ENCODE assay signal across 10 cellular contexts in genomic region chr7:123746055-123746454, GRCh38. TPM values are rescaled to one million over a fixed set of nuclear protein-coding genes. Genes with fewer than 3 reads are reported as not detected.
DNase-seq lines count a peak whose midpoint lies in the region; ATAC-seq and TF ChIP-seq lines count a peak whose summit lies in the region.
"Had no signal": no experiment of that assay in that cellular context is flagged by ENCODE, and none has a peak within 500 bp of the region (broad histone marks: within the 10 kb centered on the region; RNA-seq: fewer than 3 reads in every experiment).

No MANE protein-coding gene starts in this region.

- H3K9me3 Mint-ChIP-seq in activated naive CD4-positive, alpha-beta T cell treated with anti-CD3 and anti-CD28 coated beads, Interleukin-2, amount 10 ng/mL, durations not matched to agents 7 days and 5 days = no peaks in the 10 kb centered on the region
- H3K9me3 Mint-ChIP-seq in WTC11 = no peaks in the 10 kb centered on the region

- peak overlapping the region; percentile 95 for H3K4me3 Mint-ChIP-seq in activated naive CD4-positive, alpha-beta T cell treated with anti-CD3 and anti-CD28 coated beads, Interleukin-2, amount 10 ng/mL, durations not matched to agents 7 days and 5 days
- peak overlapping the region; percentile 97 for H3K4me3 Mint-ChIP-seq in WTC11

- no peak for ATAC-seq in WTC11
- no peak for ATAC-seq in thoracic aorta (ENCODE audit: insufficient number of reproducible peaks, low FRiP score, low read depth)
- ATAC-seq in HG03196 (IDR thresholded peaks at IDR 0.05; ENCODE audit: unreplicated experiment) = no peak

- H3K27me3 Mint-ChIP-seq in activated naive CD4-positive, alpha-beta T cell treated with anti-CD3 and anti-CD28 coated beads, Interleukin-2, amount 10 ng/mL, durations not matched to agents 7 days and 5 days = peaks cover 5% of the 10 kb centered on the region
- no peaks in the 10 kb centered on the region for H3K27me3 Mint-ChIP-seq in WTC11 (ENCODE audit: low read depth)

- peak overlapping the region; percentile 86 for H3K4me3 ChIP-seq in iPS-15b (ENCODE audit: low read depth, low read length)
- peak overlapping the region; percentile 35 for H3K4me3 ChIP-seq in thoracic aorta
- H3K4me3 ChIP-seq in Peyer's patch = peak overlapping the region in 1 of 4 donors; percentile 74

- no peak overlapping the region for H3K27ac Mint-ChIP-seq in activated naive CD4-positive, alpha-beta T cell treated with anti-CD3 and anti-CD28 coated beads, Interleukin-2, amount 10 ng/mL, durations not matched to agents 7 days and 5 days
- H3K27ac Mint-ChIP-seq in WTC11 = peak overlapping the region; percentile 98

- H3K36me3 ChIP-seq in iPS-15b (ENCODE audit: control insufficient read depth, insufficient read depth, low read length) (no peaks in the 10 kb centered on the region), thoracic aorta (no peaks in the 10 kb centered on the region), Peyer's patch (no peaks in the 10 kb centered on the region)

- H3K9me3 ChIP-seq in iPS-15b (ENCODE audit: control insufficient read depth, insufficient read depth, low read length) = no peaks in the 10 kb centered on the region
- no peaks in the 10 kb centered on the region for H3K9me3 ChIP-seq in thoracic aorta
- no peaks in the 10 kb centered on the region for H3K9me3 ChIP-seq in Peyer's patch

- DNase-seq in activated naive CD4-positive, alpha-beta T cell treated with anti-CD3 and anti-CD28 coated beads, Interleukin-2, amount 10 ng/mL, durations not matched to agents 7 days and 5 days = no peak
- no peak for DNase-seq in activated naive CD4-positive, alpha-beta T cell (lab: John Stamatoyannopoulos, UW)
- DNase-seq in WTC11 (ENCODE audit: low spot score) = no peak
- DNase-seq in thoracic aorta (ENCODE audit: low spot score) = no peak
- DNase-seq in NCI-H1694 treated with DMSO at 0.1 percent for 48 hours (lab: John Stamatoyannopoulos, UW) = no peak
- DNase-seq in Peyer's patch = no peak
- DNase-seq: DMS 273 treated with DMSO at 0.1 percent for 48 hours, NCI-H1105 had no signal

- no peak for TF ChIP-seq POLR2A in Peyer's patch (IDR thresholded peaks at IDR 0.05)

- POLR2A ChIA-PET in WTC11 (lab: Charles Lee) = interaction anchor here (0.6 kb wide), 1 partner anchor 44 kb away, joined by 3 read pairs; no protein-coding TSS in a partner anchor

- peak overlapping the region; percentile 50 for H3K9ac ChIP-seq in iPS-15b (ENCODE audit: low read depth, low read length)

- peaks cover 16% of the 10 kb centered on the region for H3K4me1 ChIP-seq in iPS-15b (ENCODE audit: control insufficient read depth, insufficient read depth, low read length)
- H3K4me1 ChIP-seq in thoracic aorta (ENCODE audit: control insufficient read depth in 1 of 2, low read depth in 2 of 2) = peaks cover 46 to 60% of the 10 kb centered on the region in 2 donors
- peaks cover 0 to 52% (median 14%) of the 10 kb centered on the region in 4 donors for H3K4me1 ChIP-seq in Peyer's patch

- CTCF ChIA-PET in activated naive CD4-positive, alpha-beta T cell treated with anti-CD3 and anti-CD28 coated beads, Interleukin-2, amount 10 ng/mL, durations not matched to agents 7 days and 5 days (lab: Charles Lee) = interaction anchor here (0.6 to 1.0 kb wide), 2 partner anchors 31 to 1181 kb away, joined by 3 read pairs; no protein-coding TSS in a partner anchor
- CTCF ChIA-PET in WTC11 (lab: Charles Lee) = interaction anchor here (0.7 to 1.4 kb wide), 3 partner anchors 45 to 121 kb away, joined by 3 read pairs; no protein-coding TSS in a partner anchor

- TF ChIP-seq CTCF in WTC11 (IDR thresholded peaks at IDR 0.05) (no peak), thoracic aorta (IDR thresholded peaks at IDR 0.05) (no peak), Peyer's patch (IDR thresholded peaks at IDR 0.05) (no peak)

- H3K27ac ChIP-seq in thoracic aorta = peak overlapping the region in 1 of 2 donors; percentile 13
- H3K27ac ChIP-seq in Peyer's patch = no peak overlapping the region

- H3K27me3 ChIP-seq in iPS-15b (ENCODE audit: control insufficient read depth, insufficient read depth, low read length) (no peaks in the 10 kb centered on the region), thoracic aorta (replicated peaks; ENCODE audit: insufficient read depth) (no peaks in the 10 kb centered on the region), Peyer's patch (no peaks in the 10 kb centered on the region)

- H3K36me3 Mint-ChIP-seq in activated naive CD4-positive, alpha-beta T cell treated with anti-CD3 and anti-CD28 coated beads, Interleukin-2, amount 10 ng/mL, durations not matched to agents 7 days and 5 days = peaks cover 25% of the 10 kb centered on the region
- H3K36me3 Mint-ChIP-seq in WTC11 = 0 out of 2 replicates have a peak, but pooled peaks cover 2% of the 10 kb centered on the region

- peaks cover 53% of the 10 kb centered on the region for H3K4me1 Mint-ChIP-seq in activated naive CD4-positive, alpha-beta T cell treated with anti-CD3 and anti-CD28 coated beads, Interleukin-2, amount 10 ng/mL, durations not matched to agents 7 days and 5 days
- peaks cover 55% of the 10 kb centered on the region for H3K4me1 Mint-ChIP-seq in WTC11

TF ChIP-seq in WTC11, 78 proteins besides CTCF, POLR2A, EP300 and RAD21 (continues in another document):
- TF ChIP-seq NR2C2 (CRISPR knock-in tag; IDR thresholded peaks at IDR 0.05) (no peak), E2F5 (CRISPR knock-in tag; IDR thresholded peaks at IDR 0.05) (no peak), USF1 (CRISPR knock-in tag; IDR thresholded peaks at IDR 0.05) (no peak), ZNF396 (CRISPR knock-in tag; IDR thresholded peaks at IDR 0.05; ENCODE audit: borderline replicate concordance) (no peak), NR1H2 (CRISPR knock-in tag; IDR thresholded peaks at IDR 0.05) (no peak), TP53 (CRISPR knock-in tag; IDR thresholded peaks at IDR 0.05) (no peak), FOXP4 (CRISPR knock-in tag; IDR thresholded peaks at IDR 0.05) (no peak), USF2 (CRISPR knock-in tag; IDR thresholded peaks at IDR 0.05) (no peak), ATF2 (CRISPR knock-in tag; IDR thresholded peaks at IDR 0.05; ENCODE audit: borderline replicate concordance, low read depth) (no peak)

RNA-seq across cellular contexts. Expression of gene WASL, which starts 2.7 kb away (rescaled TPM):
- 29.9 to 34.4 TPM (median 30.0 TPM) in 3 replicates for total RNA-seq in WTC11 (2021)
- total RNA-seq in thoracic aorta = 10 to 100 TPM; 37.2 to 43.5 TPM
- 10 to 100 TPM; 33.8 to 60.2 (median 51.5) TPM for total RNA-seq in Peyer's patch
